In genomic region chr12:49322367-49322707, GRCh38 we compare ENCODE assay signal across 8 cellular contexts. TPM values are rescaled to one million over a fixed set of nuclear protein-coding genes. Genes with fewer than 3 reads are reported as not detected.
DNase-seq lines count a peak whose midpoint lies in the region; ATAC-seq and TF ChIP-seq lines count a peak whose summit lies in the region.

No MANE protein-coding gene starts in this region.

- H3K9me3 Mint-ChIP-seq in CD14-positive monocyte (no peaks in the 10 kb centered on the region), nephron progenitor cell (no peaks in the 10 kb centered on the region)

- H3K9me3 ChIP-seq in MM.1S (replicated peaks; ENCODE audit: insufficient read depth, low read length), result no peaks in the 10 kb centered on the region
- no peaks in the 10 kb centered on the region for H3K9me3 ChIP-seq in duodenal mucosa (ENCODE audit: control insufficient read depth in 1 of 2, low read length in 2 of 2)

- H3K4me3 ChIP-seq in MM.1S (ENCODE audit: low read length) (peak overlapping the region; percentile 93), duodenal mucosa (ENCODE audit: low read depth in 1 of 2, low read length in 2 of 2) (peak overlapping the region; percentile 90 to 93)

- H3F3A ChIP-seq in MM.1S (ENCODE audit: insufficient read depth, low read length), result no peaks in the 10 kb centered on the region; the same call in 1 of the 2 replicates

- H3K36me3 Mint-ChIP-seq in CD14-positive monocyte (peaks cover 9 to 26% of the 10 kb centered on the region in 2 donors), nephron progenitor cell (ENCODE audit: low read depth) (peaks cover 10% of the 10 kb centered on the region)

- peaks cover 4% of the 10 kb centered on the region; the same call in 1 of the 2 replicates for H3K36me3 ChIP-seq in MM.1S (replicated peaks; ENCODE audit: insufficient read depth, low read length)
- no peaks in the 10 kb centered on the region for H3K36me3 ChIP-seq in duodenal mucosa (ENCODE audit: control insufficient read depth in 1 of 2, insufficient read depth in 2 of 2, low read length in 2 of 2)

- no peak overlapping the region for H3K27ac ChIP-seq in MM.1S (ENCODE audit: low read length)
- H3K27ac ChIP-seq in duodenal mucosa (ENCODE audit: low read depth, low read length), result no peak overlapping the region

- peaks cover 21% of the 10 kb centered on the region for H3K4me1 Mint-ChIP-seq in CD14-positive monocyte
- peaks cover 25% of the 10 kb centered on the region for H3K4me1 Mint-ChIP-seq in nephron progenitor cell

- H3K4me3 Mint-ChIP-seq in CD14-positive monocyte (peak overlapping the region; percentile 97 to 100), nephron progenitor cell (peak overlapping the region; percentile 99)

- peak overlapping the region; percentile 74 for H3K4me2 ChIP-seq in MM.1S (ENCODE audit: low read depth, low read length)

- H3K27ac Mint-ChIP-seq in CD14-positive monocyte (peak overlapping the region in 6 of 7 donors; percentile 32 to 93 (median 82)), nephron progenitor cell (no peak overlapping the region)

- intact Hi-C loops in CD14-positive monocyte (cut with micrococcal nuclease), result no loop called here

- TF ChIP-seq CTCF in CD14-positive monocyte (IDR thresholded peaks at IDR 0.05) (no peak), MM.1S (IDR thresholded peaks at IDR 0.05; ENCODE audit: low read length) (no peak), nephron progenitor cell (IDR thresholded peaks at IDR 0.05) (no peak)

- H3K9me2 ChIP-seq in MM.1S (replicated peaks; ENCODE audit: insufficient read depth, low read length), result no peaks in the 10 kb centered on the region

- peak overlapping the region; percentile 80 for H2AFZ ChIP-seq in MM.1S (ENCODE audit: low read length)

- DNase-seq in CD14-positive monocyte (ENCODE audit: low spot score) (no peak), MM.1S (no peak), nephron progenitor cell (no peak), NCI-H2196 (lab: John Stamatoyannopoulos, UW; ENCODE audit: unreplicated experiment) (no peak), HUDEP-2 (lab: John Stamatoyannopoulos, UW; ENCODE audit: unreplicated experiment in 76 of 76) (no peak), middle frontal gyrus (ENCODE audit: extremely low spot score, low spot score) (no peak)

- H3K27me3 ChIP-seq in MM.1S (replicated peaks; ENCODE audit: insufficient read depth, low read length) (no peaks in the 10 kb centered on the region), duodenal mucosa (ENCODE audit: control insufficient read depth in 1 of 2, insufficient read depth in 2 of 2, low read length in 2 of 2) (no peaks in the 10 kb centered on the region)

- no peak for ATAC-seq in HG02981 (IDR thresholded peaks at IDR 0.05; ENCODE audit: unreplicated experiment)

- H3K9ac ChIP-seq in MM.1S (ENCODE audit: low read length), result peak overlapping the region; percentile 63; the same call in 1 of the 2 replicates
- peak overlapping the region; percentile 35 to 74 for H3K9ac ChIP-seq in duodenal mucosa (ENCODE audit: low read depth in 1 of 2, low read length in 2 of 2)

- peaks cover 13% of the 10 kb centered on the region for H3K79me2 ChIP-seq in MM.1S (ENCODE audit: low read length)

- peaks cover 8% of the 10 kb centered on the region for H3K4me1 ChIP-seq in MM.1S (ENCODE audit: low read length)
- H3K4me1 ChIP-seq in duodenal mucosa (ENCODE audit: control insufficient read depth in 1 of 2, insufficient read depth in 2 of 2, low read length in 2 of 2), result peaks cover 15 to 19% of the 10 kb centered on the region in 2 donors

- H4K20me1 ChIP-seq in MM.1S (ENCODE audit: insufficient read depth, low read length), result no peaks in the 10 kb centered on the region

- H3K27me3 Mint-ChIP-seq in CD14-positive monocyte (ENCODE audit: low read depth in 3 of 3), result peaks cover 7 to 8% (median 7%) of the 10 kb centered on the region in 3 donors
- H3K27me3 Mint-ChIP-seq in nephron progenitor cell (ENCODE audit: low read depth, poor library complexity), result peaks cover 39% of the 10 kb centered on the region

RNA-seq across cellular contexts. Expression of gene TROAP, which starts 0.7 kb away (rescaled TPM):
- not detected for polyA plus RNA-seq in CD14-positive monocyte

RNA-seq across cellular contexts. Expression of gene C1QL4, which starts 14.7 kb away (rescaled TPM):
- polyA plus RNA-seq in CD14-positive monocyte, result not detected

RNA-seq across cellular contexts. Expression of gene DNAJC22, which starts 24.4 kb away (rescaled TPM):
- polyA plus RNA-seq in CD14-positive monocyte, result not detected

RNA-seq across cellular contexts. Expression of gene PRPH, which starts 27.4 kb away (rescaled TPM):
- not detected for polyA plus RNA-seq in CD14-positive monocyte

RNA-seq across cellular contexts. Expression of gene SPATS2, which starts 44.9 kb away (rescaled TPM):
- polyA plus RNA-seq in CD14-positive monocyte, result 1 to 10 TPM; 1.1 to 1.8 TPM
